11 cellular contexts compared by ENCODE assay signal in the genomic region with DNA sequence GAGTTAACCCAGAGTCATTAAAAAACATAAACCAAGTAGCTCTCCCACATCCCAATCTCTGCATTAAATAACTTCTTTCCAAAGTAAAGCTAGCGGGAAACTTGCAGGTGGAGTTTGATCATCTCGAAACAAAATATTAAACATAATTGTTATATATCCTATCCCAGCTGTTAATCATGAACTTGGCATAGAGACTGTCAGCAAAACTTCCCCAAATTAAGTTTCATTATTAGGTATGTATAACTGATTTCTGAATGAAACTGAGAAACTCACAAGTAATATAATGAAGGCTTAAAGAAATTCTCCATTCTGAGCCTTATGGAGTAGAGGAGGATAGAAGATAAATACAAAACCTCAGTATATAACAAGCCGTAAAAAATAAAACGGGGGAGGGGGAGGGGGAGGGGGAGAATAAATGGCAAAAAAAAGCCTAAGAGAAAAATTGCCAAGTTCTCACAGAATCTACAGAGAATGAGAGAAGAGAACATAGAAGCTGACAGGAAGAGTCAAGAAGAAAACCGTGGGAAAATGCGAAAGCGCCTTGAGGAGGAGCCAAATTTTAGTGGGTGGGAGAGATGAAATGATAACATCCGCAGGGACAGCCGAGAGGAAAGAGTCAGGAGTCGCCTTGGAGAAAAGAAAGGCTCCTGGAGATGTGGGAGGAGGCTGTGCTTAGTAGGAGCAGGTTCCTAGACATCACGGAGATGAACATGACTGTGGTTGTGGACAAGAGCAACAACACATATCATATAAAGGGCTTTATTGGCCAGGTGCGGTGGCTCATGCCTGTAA. TPM values are rescaled to one million over a fixed set of nuclear protein-coding genes. Genes with fewer than 3 reads are reported as not detected.
DNase-seq lines count a peak whose midpoint lies in the region; ATAC-seq, FAIRE-seq and TF ChIP-seq lines count a peak whose summit lies in the region.
"Had no signal": no experiment of that assay in that cellular context is flagged by ENCODE, and none has a peak within 500 bp of the region (broad histone marks: within the 10 kb centered on the region; RNA-seq: fewer than 3 reads in every experiment).

No MANE protein-coding gene starts in this region.

- H3K27me3 ChIP-seq in neural progenitor cell (no peaks in the 10 kb centered on the region), A673 (replicated peaks; ENCODE audit: insufficient read depth, low read depth, low read length, poor library complexity) (no peaks in the 10 kb centered on the region)

- TF ChIP-seq POLR2A in A549 (IDR thresholded peaks at IDR 0.05; ENCODE audit: low read length) (no peak), GM12891 (IDR thresholded peaks at IDR 0.05; ENCODE audit: low read depth, low read length) (no peak)

- no peak overlapping the region for H3K4me3 Mint-ChIP-seq in neural progenitor cell
- peak overlapping the region in 1 of 2 donors; percentile 5 for H3K4me3 Mint-ChIP-seq in activated T-cell treated with anti-CD3 and anti-CD28 coated beads, Interleukin-2, amount 50 U/mL, for 72 hours
- H3K4me3 Mint-ChIP-seq: CD4-positive, alpha-beta T cell had no signal

- H3K27ac Mint-ChIP-seq in neural progenitor cell = no peak overlapping the region
- H3K27ac Mint-ChIP-seq in activated T-cell treated with anti-CD3 and anti-CD28 coated beads, Interleukin-2, amount 50 U/mL, for 72 hours = no peak overlapping the region
- H3K27ac Mint-ChIP-seq: CD4-positive, alpha-beta T cell had no signal

- TF ChIP-seq EP300 in A549 (IDR thresholded peaks at IDR 0.05) = no peak

- H3K9ac ChIP-seq in neural progenitor cell = no peak overlapping the region

- DNase-seq in A549 (ENCODE audit: low read depth in 1 of 2, low spot score in 1 of 2) (peak in 1 of 2 experiments; percentile 85), astrocyte of the spinal cord (ENCODE audit: low read depth, low spot score) (peak; percentile 39), GM12891 (ENCODE audit: insufficient read length, low spot score) (no peak), neural progenitor cell (ENCODE audit: low spot score) (no peak), A673 (ENCODE audit: low spot score) (no peak)
- DNase-seq in activated T-cell treated with anti-CD3 and anti-CD28 coated beads, Interleukin-2, amount 50 U/mL, for 72 hours = no peak
- DNase-seq: CD4-positive, alpha-beta T cell; OCI-M1; small intestine had no signal

- no TSS peak for BruUV-seq in A673 (replicated peaks; lab: Mats Ljungman, UMichigan)

- H3K4me3 ChIP-seq in A549 (no peak overlapping the region), astrocyte of the spinal cord (ENCODE audit: low read depth, low read length) (no peak overlapping the region), neural progenitor cell (no peak overlapping the region), A673 (ENCODE audit: low read depth, low read length, poor library complexity, severe bottlenecking) (no peak overlapping the region)

- ATAC-seq in A549 = peak in 1 of 2 experiments; percentile 2; a peak in 2 of 6 replicates
- ATAC-seq in GM19328 (IDR thresholded peaks at IDR 0.05; ENCODE audit: unreplicated experiment) = peak; percentile 38
- ATAC-seq in HG03159 (IDR thresholded peaks at IDR 0.05; ENCODE audit: unreplicated experiment) = peak; percentile 62
- no peak for ATAC-seq in activated T-cell treated with anti-CD3 and anti-CD28 coated beads, Interleukin-2, amount 50 U/mL, for 72 hours (replicated peaks in 1 of 2)

- no peaks in the 10 kb centered on the region for H3K36me3 Mint-ChIP-seq in neural progenitor cell
- no peaks in the 10 kb centered on the region for H3K36me3 Mint-ChIP-seq in activated T-cell treated with anti-CD3 and anti-CD28 coated beads, Interleukin-2, amount 50 U/mL, for 72 hours (ENCODE audit: insufficient read depth in 2 of 2)

- intact Hi-C loops in A673 (cut with micrococcal nuclease; ENCODE audit: unreplicated experiment) = no loop called here

- H3K36me3 ChIP-seq in neural progenitor cell (no peaks in the 10 kb centered on the region), A673 (ENCODE audit: insufficient read depth, low read length, poor library complexity, severe bottlenecking) (no peaks in the 10 kb centered on the region)

- H3K27ac ChIP-seq in A549 (peak overlapping the region; percentile 96 to 98), neural progenitor cell (no peak overlapping the region), A673 (ENCODE audit: low read depth, low read length, poor library complexity, severe bottlenecking) (no peak overlapping the region)

- H3K27me3 Mint-ChIP-seq in neural progenitor cell (ENCODE audit: insufficient read depth, low read depth) = peaks cover 4% of the 10 kb centered on the region
- no peaks in the 10 kb centered on the region for H3K27me3 Mint-ChIP-seq in activated T-cell treated with anti-CD3 and anti-CD28 coated beads, Interleukin-2, amount 50 U/mL, for 72 hours (ENCODE audit: low read depth)
- H3K27me3 Mint-ChIP-seq: CD4-positive, alpha-beta T cell had no signal

- no peak for FAIRE-seq in A549 (lab: Jason Lieb, UNC)
- no peak for FAIRE-seq in GM12891 (lab: Jason Lieb, UNC)
- FAIRE-seq: small intestine had no signal

- H4K20me1 ChIP-seq in neural progenitor cell (ENCODE audit: low read depth) = no peaks in the 10 kb centered on the region

- POLR2A ChIA-PET in A549 (lab: Yijun Ruan, JAX) (interaction anchor here (1.1 kb wide), 1 partner anchor 49 kb away, joined by 3 read pairs; the partner anchor contains the start of gene PHLDA1), A673 (lab: Charles Lee; ENCODE audit: low non-redundant PET) (no interaction called here)

- no peaks in the 10 kb centered on the region for H3K79me2 ChIP-seq in neural progenitor cell (ENCODE audit: low read depth)

- H3K9me3 Mint-ChIP-seq in neural progenitor cell = no peaks in the 10 kb centered on the region
- no peaks in the 10 kb centered on the region for H3K9me3 Mint-ChIP-seq in activated T-cell treated with anti-CD3 and anti-CD28 coated beads, Interleukin-2, amount 50 U/mL, for 72 hours
- H3K9me3 Mint-ChIP-seq: CD4-positive, alpha-beta T cell had no signal

- in situ Hi-C loops in astrocyte of the spinal cord (cut with HindIII; ENCODE audit: low sequenced_read_pairs) = no loop called here

- no peaks in the 10 kb centered on the region for H3F3A ChIP-seq in neural progenitor cell (ENCODE audit: low read depth)

- peaks cover 34% of the 10 kb centered on the region for H3K4me1 Mint-ChIP-seq in neural progenitor cell
- peaks cover 80% of the 10 kb centered on the region for H3K4me1 Mint-ChIP-seq in activated T-cell treated with anti-CD3 and anti-CD28 coated beads, Interleukin-2, amount 50 U/mL, for 72 hours (ENCODE audit: low read depth)

- no peak overlapping the region for H2AFZ ChIP-seq in neural progenitor cell (replicated peaks)

- TF ChIP-seq CTCF in A549 (IDR thresholded peaks at IDR 0.05) (no peak), astrocyte of the spinal cord (IDR thresholded peaks at IDR 0.05; ENCODE audit: low read depth, low read length) (no peak), neural progenitor cell (IDR thresholded peaks at IDR 0.05) (no peak), A673 (conservative IDR thresholded peaks at IDR 0.05; ENCODE audit: low read depth, low read length) (no peak)

- no peak for TF ChIP-seq RAD21 in A549 (conservative IDR thresholded peaks at IDR 0.05 in 1 of 2, IDR thresholded peaks at IDR 0.05 in 1 of 2)

- H3K9me3 ChIP-seq in A549 (no peaks in the 10 kb centered on the region), neural progenitor cell (ENCODE audit: low read depth) (no peaks in the 10 kb centered on the region), A673 (ENCODE audit: low read depth, low read length, poor library complexity, severe bottlenecking) (no peaks in the 10 kb centered on the region)

- CTCF ChIA-PET in A549 (lab: Yijun Ruan, JAX) = no interaction called here
- CTCF ChIA-PET in A673 (lab: Charles Lee) = no interaction called here

- 66% methylated on average over 12 of the region's 12 CpGs for WGBS in A549 (ENCODE audit: missing lambda C conversion rate)

- H3K4me2 ChIP-seq in A549 = peak overlapping the region; percentile 91
- H3K4me2 ChIP-seq in neural progenitor cell = no peak overlapping the region

- peaks cover 86% of the 10 kb centered on the region for H3K4me1 ChIP-seq in A549
- no peaks in the 10 kb centered on the region for H3K4me1 ChIP-seq in neural progenitor cell
- H3K4me1 ChIP-seq in A673 (ENCODE audit: insufficient read depth, low read length, poor library complexity, severe bottlenecking) = peaks cover 32% of the 10 kb centered on the region

TF ChIP-seq in A549, 52 proteins besides CTCF, POLR2A, EP300 and RAD21:
- TF ChIP-seq GATA3 (IDR thresholded peaks at IDR 0.05; ENCODE audit: borderline replicate concordance) (peak; percentile 36; the same call in 1 of the 2 replicates), BCL3 (IDR thresholded peaks at IDR 0.05) (no peak)

TF ChIP-seq in GM12891, 5 proteins besides CTCF, POLR2A, EP300 and RAD21:
- TF ChIP-seq POU2F2 (IDR thresholded peaks at IDR 0.05; ENCODE audit: low read depth, low read length) = no peak

RNA-seq across cellular contexts. Expression of gene PHLDA1, which starts 49.6 kb away (rescaled TPM):
- 54.1 and 71.6 TPM in 2 replicates for polyA plus RNA-seq in A549 (2011; rRNA removed)
- 34.1 and 42.4 TPM in 2 replicates for polyA plus RNA-seq in A549 (2012; cell fraction: cytosol; rRNA removed)
- 42.2 and 45.0 TPM in 2 replicates for polyA plus RNA-seq in A549 (2012; cell fraction: nucleus; rRNA removed)
- 32.7 to 43.1 TPM (median 39.3 TPM) in 3 replicates for polyA plus RNA-seq in A549 (2017; fragmentation: RNase III; extraction: RNeasy Plus Mini Kit Qiagen cat#74134 plus additional on column Dnase treatment)
- polyA minus RNA-seq in A549 (2011; rRNA and poly(A)+ RNA removed) = 44.3 and 53.0 TPM in 2 replicates
- 0.99 TPM for polyA plus RNA-seq in GM12891 (2012; ENCODE audit: low read depth, missing spikeins)
- 1.1 and 1.2 TPM in 2 replicates for total RNA-seq in neural progenitor cell (ENCODE audit: low replicate concordance)
- 3.4 and 4.9 TPM in 2 replicates for total RNA-seq in A673 (2021)
- 10 to 100 TPM; 19.9 to 33.6 TPM for total RNA-seq in activated T-cell treated with anti-CD3 and anti-CD28 coated beads, Interleukin-2, amount 50 U/mL, for 72 hours

Comparison
In these comparisons a context has a peak if more than half of its experiments do, and no peak if none do; other contexts are left out.
1. ATAC-seq: peak in GM19328 (single experiment) and HG03159 (single experiment); none in activated T-cell treated with anti-CD3 and anti-CD28 coated beads, Interleukin-2, amount 50 U/mL, for 72 hours (0 of 2).
2. H3K27ac ChIP-seq: peak in A549 (2 of 2); none in neural progenitor cell (single experiment) and A673 (single experiment).